15 cellular contexts compared by ENCODE assay signal in the genomic region with DNA sequence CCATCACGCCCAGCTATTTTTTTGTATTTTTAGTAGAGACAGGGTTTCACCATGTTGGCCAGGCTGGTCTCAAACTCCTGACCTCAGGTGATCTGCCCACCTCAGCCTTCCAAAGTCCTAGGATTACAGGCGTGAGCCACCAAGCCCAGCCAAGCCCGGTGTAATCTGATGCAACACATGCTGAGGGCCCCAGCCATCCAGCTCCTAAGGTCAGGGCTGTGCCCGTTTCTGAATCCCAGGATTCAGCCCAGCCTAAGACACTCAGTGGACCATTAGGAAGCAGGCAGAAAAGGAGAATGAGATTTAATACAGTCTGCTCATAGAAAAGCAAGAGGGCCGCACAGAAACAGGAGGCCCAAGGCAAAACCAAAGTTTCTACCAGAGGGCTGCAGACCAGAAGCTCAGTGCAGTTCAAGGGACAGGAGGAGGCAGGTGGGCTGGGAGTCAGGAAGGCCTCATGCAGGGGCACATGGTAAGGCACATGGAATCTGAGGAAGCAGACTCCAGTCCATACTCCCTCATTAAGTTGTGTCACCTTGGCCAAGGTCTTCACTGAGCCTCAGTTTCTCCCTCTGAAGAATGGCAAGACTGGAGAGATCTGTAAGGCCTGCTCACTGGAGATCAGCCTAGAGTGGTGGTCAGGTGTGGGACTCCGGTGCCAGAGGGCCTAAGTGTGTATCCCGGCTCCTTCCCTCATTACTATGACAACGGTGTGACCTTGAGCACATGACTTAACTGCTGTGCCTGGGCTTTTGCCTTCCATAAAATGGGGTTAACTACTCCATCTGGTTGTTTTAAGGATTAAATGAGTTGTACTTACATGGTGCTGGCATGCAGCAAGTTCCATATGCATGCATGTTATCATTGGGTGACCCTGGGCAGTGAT. TPM values are rescaled to one million over a fixed set of nuclear protein-coding genes. Genes with fewer than 3 reads are reported as not detected.
"Had no signal": no experiment of that assay in that cellular context is flagged by ENCODE, and none has a peak within 500 bp of the region (broad histone marks: within the 10 kb centered on the region; RNA-seq: fewer than 3 reads in every experiment).

No MANE protein-coding gene starts in this region.

- H3K27ac Mint-ChIP-seq: activated naive CD8-positive, alpha-beta T cell had no signal

- H3K36me3 Mint-ChIP-seq: activated naive CD8-positive, alpha-beta T cell; naive thymus-derived CD8-positive, alpha-beta T cell; stimulated activated memory B cell treated with anti-CD40 and anti-IgM and Interleukin-4, amounts not matched to agents 10 μg/mL and 1 μg/mL and 100 μg/mL, for 72 hours had no signal

- H3K9me3 ChIP-seq: mucosa of descending colon, psoas muscle, spleen had no signal

- H3K9me3 Mint-ChIP-seq: naive thymus-derived CD8-positive, alpha-beta T cell; stimulated activated memory B cell treated with anti-CD40 and anti-IgM and Interleukin-4, amounts not matched to agents 10 μg/mL and 1 μg/mL and 100 μg/mL, for 72 hours had no signal

- H3K4me3 ChIP-seq: mucosa of descending colon, psoas muscle, spleen had no signal

- H3K27me3 Mint-ChIP-seq: activated naive CD8-positive, alpha-beta T cell; stimulated activated memory B cell treated with anti-CD40 and anti-IgM and Interleukin-4, amounts not matched to agents 10 μg/mL and 1 μg/mL and 100 μg/mL, for 72 hours had no signal

- DNase-seq: activated CD4-positive, alpha-beta T cell treated with anti-CD3 and anti-CD28 coated beads for 48 hours; dermis blood vessel endothelial cell; hippocampal formation; mucosa of descending colon; naive thymus-derived CD8-positive, alpha-beta T cell; psoas muscle; spleen; stimulated activated CD4-positive, alpha-beta T cell treated with anti-CD3 and anti-CD28 coated beads, Interleukin-1b, Interleukin-23, amount 100 ng/mL, for 48 hours had no signal

- H3K27me3 ChIP-seq: spleen had no signal

- ATAC-seq: mucosa of descending colon; naive thymus-derived CD8-positive, alpha-beta T cell; psoas muscle; sciatic nerve; stimulated activated memory B cell treated with anti-CD40 and anti-IgM and Interleukin-4, amounts not matched to agents 10 μg/mL and 1 μg/mL and 100 μg/mL, for 72 hours had no signal

RNA-seq across cellular contexts. Expression of gene DCST1, which starts 15.1 kb away (rescaled TPM):
- total RNA-seq: cerebellum; dermis blood vessel endothelial cell; lung microvascular endothelial cell; naive thymus-derived CD8-positive, alpha-beta T cell; omental fat pad; spleen; T-helper 2 cell treated with Interferon-gamma antibody and Interleukin-4, amounts not matched to agents 100 ng/mL and 5 ng/mL, for 36 hours had no signal
- polyA plus RNA-seq: naive thymus-derived CD8-positive, alpha-beta T cell; psoas muscle; spleen had no signal

RNA-seq across cellular contexts. Expression of gene DCST2, which starts 15.1 kb away (rescaled TPM):
- total RNA-seq: cerebellum had no signal
- polyA plus RNA-seq: naive thymus-derived CD8-positive, alpha-beta T cell had no signal
